In the genomic region with DNA sequence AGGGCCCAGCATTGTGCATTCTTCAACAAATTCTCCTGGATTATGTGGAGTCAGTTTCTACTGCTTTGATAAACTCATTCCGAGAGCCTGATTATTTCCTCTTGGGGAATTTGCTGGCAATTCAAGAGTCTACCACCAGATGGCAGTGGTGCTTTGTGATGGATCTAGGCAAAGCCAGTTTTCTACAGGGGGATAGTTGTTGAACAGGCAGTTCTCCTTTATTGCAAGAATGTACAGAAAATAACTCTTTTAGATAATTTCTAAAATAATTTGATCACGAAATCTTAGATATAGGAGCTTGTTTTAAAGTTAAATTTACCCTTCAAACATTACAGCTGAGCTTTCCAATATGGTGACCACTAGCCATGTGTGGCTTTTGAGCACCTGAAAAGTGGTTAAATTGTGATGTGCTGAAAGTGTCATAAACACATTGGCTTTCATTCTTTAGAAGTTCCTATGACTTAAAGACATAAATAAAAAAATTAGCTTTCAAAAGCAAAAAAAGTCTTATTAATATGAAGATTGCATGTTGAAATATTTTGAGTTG, we compare ENCODE assay signal across 8 cellular contexts.
DNase-seq lines count a peak whose midpoint lies in the region; ATAC-seq, FAIRE-seq and TF ChIP-seq lines count a peak whose summit lies in the region.

No MANE protein-coding gene starts in this region.

- peak; percentile 85 for FAIRE-seq in GM18507 (lab: Jason Lieb, UNC)

- H3K4me3 ChIP-seq in AG10803 (ENCODE audit: low read length) (no peak overlapping the region), coronary artery (no peak overlapping the region)

- ATAC-seq in HG02763 (IDR thresholded peaks at IDR 0.05; ENCODE audit: unreplicated experiment), result no peak

- H3K27ac ChIP-seq in coronary artery, result no peak overlapping the region

- TF ChIP-seq CTCF in AG10803 (conservative IDR thresholded peaks at IDR 0.05; ENCODE audit: low read length) (peak; percentile 97), coronary artery (IDR thresholded peaks at IDR 0.05) (peak; percentile 83)

- DNase-seq in AG10803 (ENCODE audit: low read depth), result peak; percentile 73
- DNase-seq in GM18507 (ENCODE audit: extremely low spot score, insufficient read length, low read depth), result peak; percentile 26
- peak; percentile 50 for DNase-seq in NCI-H226
- DNase-seq in activated CD4-positive, alpha-beta T cell treated with anti-CD3 and anti-CD28 coated beads for 24 hours (ENCODE audit: low read depth in 2 of 2), result peak; percentile 64 to 68
- DNase-seq in coronary artery (ENCODE audit: low spot score), result no peak
- peak; percentile 84 for DNase-seq in mucosa of gallbladder (ENCODE audit: low spot score)
- peak; percentile 9 for DNase-seq in stimulated activated naive CD4-positive, alpha-beta T cell treated with Interleukin-2 at 50 U/mL for 16 hours (lab: John Stamatoyannopoulos, UW)
